In the genomic region with DNA sequence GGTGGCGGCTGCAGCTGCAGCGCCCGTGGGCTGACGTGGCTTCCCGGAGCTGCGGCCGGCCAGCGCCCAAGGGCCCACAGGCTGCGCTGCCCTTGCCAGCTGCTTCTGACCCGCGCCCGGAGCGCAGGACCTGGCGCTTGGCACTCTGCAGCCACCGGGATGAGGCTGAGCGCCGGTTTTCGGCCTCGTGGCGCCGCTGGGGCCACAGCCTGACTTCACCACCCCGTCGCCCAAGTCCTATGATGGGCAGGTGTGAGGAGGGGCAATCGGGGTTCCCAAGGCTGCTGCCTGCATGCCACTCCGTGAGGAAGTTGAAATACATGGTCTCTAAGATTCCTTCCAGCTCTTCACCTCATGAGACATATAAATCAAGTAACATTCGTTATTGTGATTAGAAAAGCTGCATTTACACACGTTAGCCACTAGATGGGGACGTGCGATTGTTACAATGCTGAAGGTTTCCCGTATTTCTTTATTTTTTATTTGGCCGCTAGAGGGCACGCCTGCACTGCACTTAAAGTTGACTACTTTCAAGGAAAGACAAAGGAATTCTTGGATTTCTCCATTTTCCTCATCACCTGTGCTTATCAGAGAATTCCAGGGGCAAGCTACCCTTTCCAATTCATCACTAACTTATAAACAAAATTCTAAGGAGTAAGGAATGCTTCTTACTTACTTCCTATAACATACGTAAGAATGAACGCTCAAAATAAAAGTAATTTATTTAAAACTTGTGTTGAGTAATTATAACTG, we compare ENCODE assay signal across 8 cellular contexts. TPM values are rescaled to one million over a fixed set of nuclear protein-coding genes. Genes with fewer than 3 reads are reported as not detected.
DNase-seq lines count a peak whose midpoint lies in the region; ATAC-seq and TF ChIP-seq lines count a peak whose summit lies in the region.
"Not testable (repeated sequence)": the region's sequence is repeated elsewhere in the genome, so short reads cannot be mapped to it uniquely, and the experiment has no call there.

No MANE protein-coding gene starts in this region.

- CTCF ChIA-PET in RWPE1 (lab: Yijun Ruan, JAX), result interaction anchor here (0.6 to 1.6 kb wide), 7 partner anchors 120 to 539 kb away, joined by 3 to 16 read pairs (median 6); a partner anchor contains a TSS

- intact Hi-C loops in lower lobe of right lung (cut with DNase I), result not testable (repeated sequence)

- ATAC-seq in GM18868 (IDR thresholded peaks at IDR 0.05; ENCODE audit: unreplicated experiment) (peak; percentile 43), HG03095 (IDR thresholded peaks at IDR 0.05; ENCODE audit: unreplicated experiment) (peak; percentile 43), esophagus mucosa (peak; percentile 81), lower lobe of right lung (peak; percentile 95 to 97)

- DNase-seq in AG08396 (ENCODE audit: low spot score), result peak; percentile 20
- DNase-seq in RWPE1 (ENCODE audit: low spot score), result peak; percentile 35
- DNase-seq in activated gamma-delta T cell treated with anti-CD3 and anti-CD28 coated beads, Interleukin-2, amount 50 U/mL, for 16 hours (ENCODE audit: low read depth), result peak; percentile 33
- DNase-seq in lower lobe of right lung, result not testable (repeated sequence)
- peak; percentile 3 to 17 for DNase-seq in stimulated activated CD4-positive, alpha-beta T cell treated with anti-CD3 and anti-CD28 coated beads, Interleukin-15, amount 100 ng/mL, for 1 hour (ENCODE audit: low read depth in 1 of 2, low spot score in 1 of 2)

- not testable (repeated sequence) for H3K9me3 ChIP-seq in lower lobe of right lung

- peak overlapping the region; percentile 94 for H3K27ac ChIP-seq in RWPE1
- H3K27ac ChIP-seq in lower lobe of right lung, result peak overlapping the region; percentile 87

- not testable (repeated sequence) for H3K4me1 ChIP-seq in lower lobe of right lung

- H3K36me3 ChIP-seq in lower lobe of right lung, result not testable (repeated sequence)

- H3K27me3 ChIP-seq in lower lobe of right lung (ENCODE audit: low read depth), result not testable (repeated sequence)

- POLR2A ChIA-PET in RWPE1 (lab: Yijun Ruan, JAX; ENCODE audit: low non-redundant PET), result not testable (repeated sequence)

- H3K4me3 ChIP-seq in lower lobe of right lung, result peak overlapping the region; percentile 72

- peak; percentile 92 for TF ChIP-seq CTCF in RWPE1 (conservative IDR thresholded peaks at IDR 0.05; ENCODE audit: low read depth)
- peak; percentile 77 for TF ChIP-seq CTCF in lower lobe of right lung (IDR thresholded peaks at IDR 0.05)

RNA-seq across cellular contexts. Expression of a gene that starts 1.1 kb away (rescaled TPM):
- total RNA-seq in esophagus mucosa (9.6 TPM), lower lobe of right lung (22.2 TPM)

RNA-seq across cellular contexts. Expression of a gene that starts 42.0 kb away (rescaled TPM):
- 0.44 TPM for total RNA-seq in esophagus mucosa
- 4.3 TPM for total RNA-seq in lower lobe of right lung

Comparison
In these comparisons a context has a peak if more than half of its experiments do, and no peak if none do; other contexts are left out.
1. ATAC-seq: peak in every context shown above with its lines; median percentile 96 in lower lobe of right lung; 81 in esophagus mucosa; 43 in GM18868; 43 in HG03095.